Comparison of ENCODE assay signal across 22 cellular contexts in the genomic region with DNA sequence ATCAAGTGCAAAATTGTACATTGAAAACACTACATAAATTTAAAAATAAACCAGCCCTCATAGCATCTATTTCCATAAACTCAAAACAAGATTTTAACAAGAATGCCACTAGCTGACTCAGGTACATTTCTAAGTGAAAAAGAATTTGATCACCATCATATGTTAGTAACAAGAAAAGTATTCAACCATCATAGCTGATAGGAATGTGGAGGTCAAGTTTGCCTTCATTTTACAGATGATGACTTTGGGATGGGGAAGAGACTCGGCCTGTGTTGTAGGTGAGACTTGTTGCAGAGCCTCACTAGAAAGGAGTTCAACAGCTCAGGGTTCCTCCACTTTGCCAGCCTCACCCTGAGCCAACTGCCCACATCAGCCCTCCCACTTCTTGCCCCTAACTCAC.
A peak's percentile ranks its signal among the peaks of the same experiment; 100 is the strongest.
DNase-seq lines count a peak whose midpoint lies in the region; ATAC-seq, FAIRE-seq and TF ChIP-seq lines count a peak whose summit lies in the region.
"Had no signal": no experiment of that assay in that cellular context is flagged by ENCODE, and none has a peak within 500 bp of the region (broad histone marks: within the 10 kb centered on the region; RNA-seq: fewer than 3 reads in every experiment).

No MANE protein-coding gene starts in this region.

- no peak for TF ChIP-seq CTCF in D721Med (IDR thresholded peaks at IDR 0.05; ENCODE audit: insufficient read depth, missing control alignments)
- TF ChIP-seq CTCF in RWPE1 (conservative IDR thresholded peaks at IDR 0.05; ENCODE audit: low read depth) = no peak

- no peak overlapping the region for H4K8ac ChIP-seq in trophoblast cell (ENCODE audit: low read depth, low read length)

- no peak overlapping the region for H3K4me3 ChIP-seq in trophoblast cell (ENCODE audit: low read depth, low read length)

- H3K4ac ChIP-seq in trophoblast cell (ENCODE audit: low read depth, low read length) = no peak overlapping the region

- H3K23ac ChIP-seq in trophoblast cell (ENCODE audit: low read length) = no peak overlapping the region

- no peaks in the 10 kb centered on the region for H3K9me3 ChIP-seq in trophoblast cell (ENCODE audit: insufficient read depth, low read depth, low read length)
- H3K9me3 ChIP-seq: SK-N-SH had no signal

- H3K27ac ChIP-seq in RWPE1 = no peak overlapping the region
- no peak overlapping the region for H3K27ac ChIP-seq in trophoblast cell (ENCODE audit: low read depth, low read length)
- H3K27ac ChIP-seq: C4-2B had no signal

- no peak overlapping the region for H3K18ac ChIP-seq in trophoblast cell (ENCODE audit: low read length)

- TF ChIP-seq POLR2A in H54 (IDR thresholded peaks at IDR 0.05; ENCODE audit: low read depth, low read length) = no peak

- H3K27me3 ChIP-seq in trophoblast cell (ENCODE audit: insufficient read depth, low read length) = no peaks in the 10 kb centered on the region

- H2AFZ ChIP-seq in trophoblast cell (ENCODE audit: insufficient read depth, low read length, poor library complexity) = no peak overlapping the region

- H2BK5ac ChIP-seq in trophoblast cell (ENCODE audit: low read depth, low read length, poor library complexity) = no peak overlapping the region

- no peaks in the 10 kb centered on the region for H3K4me1 ChIP-seq in trophoblast cell (ENCODE audit: control insufficient read depth in 1 of 2, insufficient read depth in 2 of 2, low read length in 2 of 2)

- DNase-seq in D721Med (ENCODE audit: insufficient read length, low spot score) = no peak
- DNase-seq in H54 (ENCODE audit: insufficient read length, low spot score) = peak; percentile 5
- DNase-seq in RWPE1 (ENCODE audit: low spot score) = peak; percentile 4
- DNase-seq in trophoblast cell = peak; percentile 56 to 85
- no peak for DNase-seq in NCI-H345 (lab: John Stamatoyannopoulos, UW)
- no peak for DNase-seq in DMS153 treated with DMSO at 0.1 percent for 48 hours (lab: John Stamatoyannopoulos, UW; ENCODE audit: unreplicated experiment)
- DNase-seq: DND-41; IMR-90; MM.1S; NCI-H1092; NCI-H1436 treated with DMSO at 0.1 percent for 48 hours; NCI-H2029; NCI-H446 treated with DMSO at 0.1 percent for 48 hours; NCI-H748 treated with DMSO at 0.1 percent for 48 hours; NK-92 treated with Interleukin-12 subunit alpha and Interleukin-12 subunit beta, amount 100 ng/mL, for 24 hours; SHP77 treated with DMSO at 0.1 percent for 48 hours; SK-N-SH; T-cell had no signal

- no peak for ATAC-seq in GM18868 (IDR thresholded peaks at IDR 0.05; ENCODE audit: unreplicated experiment)
- ATAC-seq: T-cell had no signal

- POLR2A ChIA-PET in RWPE1 (lab: Yijun Ruan, JAX; ENCODE audit: low non-redundant PET) = no interaction called here

- H4K91ac ChIP-seq in trophoblast cell (ENCODE audit: low read depth, low read length) = no peak overlapping the region

- H2BK12ac ChIP-seq in trophoblast cell (ENCODE audit: low read length) = no peak overlapping the region

- H3K79me1 ChIP-seq in trophoblast cell (ENCODE audit: low read length) = no peaks in the 10 kb centered on the region

- no peak overlapping the region for H3K4me2 ChIP-seq in trophoblast cell (ENCODE audit: low read length)

- CTCF ChIA-PET in RWPE1 (lab: Yijun Ruan, JAX) = interaction anchor here (0.6 kb wide), 1 partner anchor 14 kb away, joined by 3 read pairs; no protein-coding TSS in a partner anchor

- no peaks in the 10 kb centered on the region for H3K36me3 ChIP-seq in trophoblast cell (ENCODE audit: control insufficient read depth in 1 of 2, insufficient read depth in 2 of 2, low read length in 2 of 2)

- H2AK5ac ChIP-seq in trophoblast cell (ENCODE audit: low read length) = no peak overlapping the region

- no peak overlapping the region for H2BK120ac ChIP-seq in trophoblast cell (ENCODE audit: insufficient read depth, low read length, poor library complexity)

- no peak overlapping the region for H3K14ac ChIP-seq in trophoblast cell (ENCODE audit: low read length)

- H3K9ac ChIP-seq in trophoblast cell (ENCODE audit: low read length) = no peak overlapping the region
- H3K9ac ChIP-seq: SK-N-SH had no signal

- H4K12ac ChIP-seq in trophoblast cell (ENCODE audit: low read depth, low read length) = no peak overlapping the region

- FAIRE-seq in D721Med (lab: Jason Lieb, UNC) = peak; percentile 41
- FAIRE-seq in H54 (lab: Jason Lieb, UNC) = no peak
- FAIRE-seq: GM12891, RCC 7860 had no signal

- H3K79me2 ChIP-seq in trophoblast cell (ENCODE audit: control insufficient read depth, insufficient read depth, low read length, poor library complexity) = no peaks in the 10 kb centered on the region

- WGBS in trophoblast cell (ENCODE audit: extremely low coverage, insufficient coverage, insufficient read length) = no CpG with 5 or more reads among the region's 1 CpG

Comparison
In these comparisons a context has a peak if more than half of its experiments do, and no peak if none do; other contexts are left out.
1. DNase-seq: peak in H54 (single experiment), RWPE1 (single experiment) and trophoblast cell (2 of 2); none in D721Med (single experiment), NCI-H345 (single experiment) and DMS153 treated with DMSO at 0.1 percent for 48 hours (single experiment).